1 cellular context compared by ENCODE assay signal in the genomic region with DNA sequence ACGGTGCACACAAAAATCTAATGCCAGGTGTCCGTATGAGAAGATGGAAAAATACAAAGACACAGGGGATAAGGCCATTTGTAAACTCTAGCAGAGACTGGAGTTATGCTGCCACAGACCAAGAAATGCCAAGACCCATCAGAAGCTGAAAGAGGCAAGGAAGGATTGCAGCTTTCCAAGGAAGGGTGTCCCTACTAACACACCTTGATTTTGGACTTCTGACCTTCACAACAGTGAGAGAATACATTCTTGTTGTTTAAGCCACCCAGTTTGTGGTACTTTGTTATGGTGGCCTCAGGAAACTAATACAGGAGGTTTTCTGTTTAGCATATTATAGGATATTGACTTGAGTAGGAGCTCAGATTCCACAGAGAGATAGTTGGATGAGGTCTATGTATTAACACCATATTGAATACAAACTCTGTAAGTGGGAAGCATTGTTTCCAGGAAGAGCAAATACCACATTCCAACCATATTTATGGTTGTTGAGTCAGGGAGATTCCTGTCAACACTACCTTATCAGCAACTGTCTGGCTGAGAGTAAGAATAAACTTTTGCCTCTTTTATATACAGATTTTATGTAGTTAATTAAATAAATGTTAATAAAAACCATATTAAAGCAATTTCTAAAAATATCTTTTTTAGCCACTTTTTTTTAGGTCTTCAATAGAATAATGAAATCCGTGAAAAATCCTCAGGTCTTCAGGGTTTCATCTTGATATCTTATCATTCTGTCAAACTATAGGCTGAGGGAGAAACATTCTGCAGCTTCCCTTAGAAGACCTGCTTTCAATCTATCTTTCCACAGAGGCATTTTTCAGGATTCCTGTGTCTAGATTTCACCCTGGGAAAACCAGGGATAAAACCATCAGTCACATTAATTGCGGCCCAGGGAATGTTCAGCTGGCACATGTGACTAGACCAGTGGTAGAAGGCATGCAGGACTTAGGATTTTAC.
A peak's percentile ranks its signal among the peaks of the same experiment; 100 is the strongest.
TF ChIP-seq lines count a peak whose summit lies in the region.

No MANE protein-coding gene starts in this region.

TF ChIP-seq in IMR-90, 13 proteins besides CTCF, POLR2A, EP300 and RAD21:
- TF ChIP-seq, protein P1, sequence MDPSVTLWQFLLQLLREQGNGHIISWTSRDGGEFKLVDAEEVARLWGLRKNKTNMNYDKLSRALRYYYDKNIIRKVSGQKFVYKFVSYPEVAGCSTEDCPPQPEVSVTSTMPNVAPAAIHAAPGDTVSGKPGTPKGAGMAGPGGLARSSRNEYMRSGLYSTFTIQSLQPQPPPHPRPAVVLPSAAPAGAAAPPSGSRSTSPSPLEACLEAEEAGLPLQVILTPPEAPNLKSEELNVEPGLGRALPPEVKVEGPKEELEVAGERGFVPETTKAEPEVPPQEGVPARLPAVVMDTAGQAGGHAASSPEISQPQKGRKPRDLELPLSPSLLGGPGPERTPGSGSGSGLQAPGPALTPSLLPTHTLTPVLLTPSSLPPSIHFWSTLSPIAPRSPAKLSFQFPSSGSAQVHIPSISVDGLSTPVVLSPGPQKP (IDR thresholded peaks at IDR 0.05; ENCODE audit: borderline replicate concordance, low read depth, low read length), result no peak
- TF ChIP-seq SMC3 (IDR thresholded peaks at IDR 0.05; ENCODE audit: low read depth, low read length), result no peak
- TF ChIP-seq RCOR1 (IDR thresholded peaks at IDR 0.05; ENCODE audit: insufficient replicate concordance, low read length), result no peak
- no peak for TF ChIP-seq CEBPB (IDR thresholded peaks at IDR 0.05; ENCODE audit: low read depth, low read length)
- TF ChIP-seq, protein P2, sequence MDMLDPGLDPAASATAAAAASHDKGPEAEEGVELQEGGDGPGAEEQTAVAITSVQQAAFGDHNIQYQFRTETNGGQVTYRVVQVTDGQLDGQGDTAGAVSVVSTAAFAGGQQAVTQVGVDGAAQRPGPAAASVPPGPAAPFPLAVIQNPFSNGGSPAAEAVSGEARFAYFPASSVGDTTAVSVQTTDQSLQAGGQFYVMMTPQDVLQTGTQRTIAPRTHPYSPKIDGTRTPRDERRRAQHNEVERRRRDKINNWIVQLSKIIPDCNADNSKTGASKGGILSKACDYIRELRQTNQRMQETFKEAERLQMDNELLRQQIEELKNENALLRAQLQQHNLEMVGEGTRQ (IDR thresholded peaks at IDR 0.05; ENCODE audit: low read depth, low read length), result peak; percentile 20; the same call in 1 of the 2 replicates
- no peak for TF ChIP-seq MAZ (IDR thresholded peaks at IDR 0.05; ENCODE audit: borderline replicate concordance, low read depth, low read length)
- TF ChIP-seq MXI1 (IDR thresholded peaks at IDR 0.05; ENCODE audit: borderline replicate concordance, low read depth, low read length), result no peak
TF ChIP-seq in IMR-90: peak in this region for 1.
